Comparison of ENCODE assay signal across 16 cellular contexts in the genomic region with DNA sequence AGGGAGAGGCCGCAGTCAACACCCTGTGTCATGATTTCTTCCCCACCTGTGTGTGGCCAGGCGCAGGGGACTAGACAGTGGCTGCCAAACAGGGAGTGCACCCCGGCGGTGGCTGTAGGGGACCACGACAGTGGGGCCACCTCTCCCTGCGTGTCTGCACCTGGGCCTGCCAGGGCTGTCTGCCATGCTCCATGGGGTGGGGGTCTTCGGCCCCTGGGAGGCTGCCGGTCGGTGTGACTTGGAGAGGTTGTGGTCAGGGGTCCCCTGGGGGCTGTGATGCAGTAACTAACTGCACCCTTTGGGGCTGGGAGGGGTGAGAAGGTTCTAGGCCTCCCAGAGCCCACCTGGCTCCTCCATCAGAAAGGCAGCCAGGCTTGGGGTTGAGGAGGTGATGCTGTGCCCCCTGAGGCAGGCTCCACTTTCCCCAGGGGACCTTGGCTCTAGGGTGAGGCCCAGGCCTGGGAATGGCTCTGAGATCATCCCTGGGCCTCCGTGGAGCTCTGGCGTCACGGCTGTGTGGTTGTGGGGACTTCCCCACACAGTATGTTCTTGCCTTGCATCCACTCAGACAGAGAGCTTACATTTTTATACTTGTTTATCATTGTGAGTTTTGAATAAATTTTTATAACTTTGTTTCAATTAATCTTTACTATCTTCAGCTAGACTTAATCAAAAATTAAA. TPM values are rescaled to one million over a fixed set of nuclear protein-coding genes. Genes with fewer than 3 reads are reported as not detected.
DNase-seq lines count a peak whose midpoint lies in the region; ATAC-seq, FAIRE-seq and TF ChIP-seq lines count a peak whose summit lies in the region.
"Not testable (repeated sequence)": the region's sequence is repeated elsewhere in the genome, so short reads cannot be mapped to it uniquely, and the experiment has no call there.
"Had no signal": no experiment of that assay in that cellular context is flagged by ENCODE, and none has a peak within 500 bp of the region (broad histone marks: within the 10 kb centered on the region; RNA-seq: fewer than 3 reads in every experiment).

No MANE protein-coding gene starts in this region.

- H3K27me3 ChIP-seq in ovary, upper lobe of left lung: not testable (repeated sequence)

- not testable (repeated sequence) for TF ChIP-seq EP300 in ovary (IDR thresholded peaks at IDR 0.05); upper lobe of left lung (IDR thresholded peaks at IDR 0.05)

- intact Hi-C loops in ovary (cut with DNase I) = not testable (repeated sequence)

- TF ChIP-seq POLR2A in ovary (IDR thresholded peaks at IDR 0.05); upper lobe of left lung (IDR thresholded peaks at IDR 0.05): not testable (repeated sequence)

- not testable (repeated sequence) for H3K4me1 ChIP-seq in ovary (ENCODE audit: insufficient read depth); upper lobe of left lung

- TF ChIP-seq CTCF in fibroblast of the aortic adventitia (IDR thresholded peaks at IDR 0.05; ENCODE audit: insufficient read depth, low read length); ovary (IDR thresholded peaks at IDR 0.05); upper lobe of left lung (IDR thresholded peaks at IDR 0.05): not testable (repeated sequence)

- FAIRE-seq in GM19239 (lab: Jason Lieb, UNC) = peak; percentile 74

- not testable (repeated sequence) for H3K9me3 ChIP-seq in ovary, upper lobe of left lung

- not testable (repeated sequence) for H3K36me3 ChIP-seq in ovary, upper lobe of left lung

- DNase-seq in COLO668 (lab: John Stamatoyannopoulos, UW; ENCODE audit: unreplicated experiment) = peak; percentile 52
- not testable (repeated sequence) for DNase-seq in GM19239 (ENCODE audit: insufficient read length, low spot score)
- peak; percentile 10 for DNase-seq in activated naive CD4-positive, alpha-beta T cell treated with Interleukin-2 at 50 U/mL for 16 hours
- peak; percentile 12 for DNase-seq in fibroblast of the aortic adventitia (ENCODE audit: low read depth)
- DNase-seq in ovary = peak in 4 of 5 donors; percentile 39 to 55 (median 48)
- DNase-seq in upper lobe of left lung = peak in 1 of 2 donors; percentile 67

- 84 to 93% (median 87%) methylated on average over 3 to 10 of the region's 12 CpGs for WGBS in ovary, 3 donors
- 63 to 95% methylated on average over 3 to 10 of the region's 12 CpGs for WGBS in upper lobe of left lung, 2 donors

- H3K4me3 ChIP-seq in fibroblast of the aortic adventitia (ENCODE audit: low read depth, low read length); ovary; upper lobe of left lung: not testable (repeated sequence)

- peak; percentile 47 for ATAC-seq in HG03432 (IDR thresholded peaks at IDR 0.05; ENCODE audit: unreplicated experiment)
- ATAC-seq in activated CD4-positive, CD25-positive, alpha-beta regulatory T cell treated with anti-CD3 and anti-CD28 coated beads, Interleukin-2, amount 50 U/mL, for 24 hours = peak; percentile 57 to 67
- peak; percentile 32 to 47 for ATAC-seq in upper lobe of left lung (ENCODE audit: low FRiP score in 2 of 2)

- H3K27ac ChIP-seq in ovary, upper lobe of left lung: not testable (repeated sequence)

RNA-seq across cellular contexts. Expression of gene PROP1, which starts 50.3 kb away (rescaled TPM):
- total RNA-seq in fibroblast of the aortic adventitia (ENCODE audit: low replicate concordance) = not detected in 2 replicates
- not detected for total RNA-seq in ovary
- polyA plus RNA-seq in ovary = not detected
- total RNA-seq in upper lobe of left lung = not detected
- total RNA-seq: breast epithelium; endothelial cell of umbilical vein; K562; kidney epithelial cell; natural killer cell treated with Interleukin-12 subunit alpha and Interleukin-12 subunit beta and Interleukin-15 and Interleukin-18, amount 100 ng/mL, for 72 hours; sciatic nerve; uterus had no signal
- polyA plus RNA-seq: adipose tissue, endothelial cell of umbilical vein, K562 had no signal
